Comparison of ENCODE assay signal across 1 cellular context in the genomic region with DNA sequence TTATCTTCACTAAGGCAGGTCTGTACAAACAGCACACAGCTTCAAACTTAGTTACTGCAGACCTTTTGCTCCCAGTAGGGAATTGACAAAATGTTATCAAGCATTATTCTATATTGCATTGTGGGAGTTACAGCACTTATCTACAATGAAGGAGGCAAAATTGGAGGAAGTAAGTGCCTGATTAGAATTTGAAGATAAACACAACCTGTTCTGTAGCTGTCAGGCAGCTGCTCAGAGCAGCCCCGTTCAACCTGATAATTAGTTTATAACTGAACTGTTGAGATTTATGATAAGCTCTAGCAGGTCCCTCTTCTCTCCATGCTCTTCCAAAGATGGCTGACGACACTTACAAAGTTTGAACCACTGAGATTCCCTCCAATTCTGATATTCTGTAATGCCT.
A peak's percentile ranks its signal among the peaks of the same experiment; 100 is the strongest.
TF ChIP-seq lines count a peak whose summit lies in the region.

No MANE protein-coding gene starts in this region.

TF ChIP-seq in SK-N-SH treated with all-trans-retinoic acid at 6 μM for 48 hours, 23 proteins besides CTCF, POLR2A, EP300 and RAD21 (continued from another document):
- TF ChIP-seq ZC3H10 (CRISPR knock-in tag; IDR thresholded peaks at IDR 0.05) (no peak), ZNF70 (CRISPR knock-in tag; IDR thresholded peaks at IDR 0.05) (no peak), ZNF8 (CRISPR knock-in tag; IDR thresholded peaks at IDR 0.05) (0 out of 2 replicates have a peak, but pooled peaks have one; percentile 3), ISL1 (CRISPR knock-in tag; IDR thresholded peaks at IDR 0.05) (no peak)
- TF ChIP-seq, protein P1, sequence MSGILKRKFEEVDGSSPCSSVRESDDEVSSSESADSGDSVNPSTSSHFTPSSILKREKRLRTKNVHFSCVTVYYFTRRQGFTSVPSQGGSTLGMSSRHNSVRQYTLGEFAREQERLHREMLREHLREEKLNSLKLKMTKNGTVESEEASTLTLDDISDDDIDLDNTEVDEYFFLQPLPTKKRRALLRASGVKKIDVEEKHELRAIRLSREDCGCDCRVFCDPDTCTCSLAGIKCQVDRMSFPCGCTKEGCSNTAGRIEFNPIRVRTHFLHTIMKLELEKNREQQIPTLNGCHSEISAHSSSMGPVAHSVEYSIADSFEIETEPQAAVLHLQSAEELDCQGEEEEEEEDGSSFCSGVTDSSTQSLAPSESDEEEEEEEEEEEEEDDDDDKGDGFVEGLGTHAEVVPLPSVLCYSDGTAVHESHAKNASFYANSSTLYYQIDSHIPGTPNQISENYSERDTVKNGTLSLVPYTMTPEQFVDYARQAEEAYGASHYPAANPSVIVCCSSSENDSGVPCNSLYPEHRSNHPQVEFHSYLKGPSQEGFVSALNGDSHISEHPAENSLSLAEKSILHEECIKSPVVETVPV (CRISPR knock-in tag; IDR thresholded peaks at IDR 0.05), result no peak
